ENCODE assay signal across 24 cellular contexts in the genomic region with DNA sequence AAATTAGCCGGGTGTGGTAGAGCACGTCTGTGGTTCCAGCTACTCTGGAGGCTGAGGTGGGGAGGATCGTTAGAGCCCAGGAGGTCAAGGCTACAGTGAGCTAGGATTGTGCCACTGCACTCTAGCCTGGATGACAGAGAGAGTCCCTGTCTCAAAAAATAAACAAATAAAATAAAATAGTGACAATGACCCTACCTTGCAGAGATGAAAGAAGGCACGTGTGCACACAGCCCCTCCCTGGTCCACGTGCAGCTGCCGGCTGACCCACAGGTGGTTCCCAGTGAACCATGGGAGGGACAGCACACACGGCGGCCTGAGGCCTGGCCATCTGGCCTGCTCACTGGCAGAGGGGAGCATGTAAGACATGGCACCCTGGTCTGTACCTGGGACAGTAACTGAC. TPM values are rescaled to one million over a fixed set of nuclear protein-coding genes. Genes with fewer than 3 reads are reported as not detected.
"Had no signal": no experiment of that assay in that cellular context is flagged by ENCODE, and none has a peak within 500 bp of the region (broad histone marks: within the 10 kb centered on the region; RNA-seq: fewer than 3 reads in every experiment).

No MANE protein-coding gene starts in this region.

- H3K36me3 Mint-ChIP-seq: IgD-negative memory B cell had no signal

- FAIRE-seq: K562 had no signal

- H3K27ac Mint-ChIP-seq: IgD-negative memory B cell had no signal

- DNase-seq: Kasumi-1, MM.1S, NCI-H1092 treated with DMSO at 0.1 percent for 48 hours, NCI-H1436, NCI-H187, NCI-H2029, NCI-H2081 treated with DMSO at 0.1 percent for 48 hours, NCI-H2171, NCI-H446, NCI-H510A, NCI-H524 treated with DMSO at 0.1 percent for 48 hours, NCI-H774, OCI-M1, PC-9, Peyer's patch, SHP77 treated with DMSO at 0.1 percent for 48 hours, SJCRH30 had no signal

- H3K4me1 Mint-ChIP-seq: IgD-negative memory B cell had no signal

- H2AFZ ChIP-seq: PC-9 had no signal

- ATAC-seq: K562, Right ventricle myocardium inferior, SK-N-SH treated with all-trans-retinoic acid at 6 μM for 48 hours had no signal

- H3K27me3 ChIP-seq: Peyer's patch, SJCRH30 had no signal

- H3K4me1 ChIP-seq: SJCRH30 had no signal

- H3K4me3 ChIP-seq: K562, PC-9, Peyer's patch, SJCRH30 had no signal

- H3K36me3 ChIP-seq: Peyer's patch, SJCRH30 had no signal

- H3K9ac ChIP-seq: KMS-11 had no signal

- H3K4me2 ChIP-seq: KMS-11, PC-9 had no signal

- H3K4me3 Mint-ChIP-seq: IgD-negative memory B cell had no signal

- H3K9me3 ChIP-seq: Peyer's patch, SJCRH30 had no signal

- H3K27ac ChIP-seq: KMS-11, PC-9, Peyer's patch, SJCRH30 had no signal

RNA-seq across cellular contexts. Expression of a gene that starts 4.7 kb away (rescaled TPM):
- total RNA-seq: HT1080, K562, SJCRH30 had no signal
- polyA plus RNA-seq: K562 had no signal

RNA-seq across cellular contexts. Expression of a gene that starts 34.5 kb away (rescaled TPM):
- total RNA-seq: HT1080, K562, PC-9, RPMI7951 had no signal
- polyA plus RNA-seq: IgD-negative memory B cell, K562 had no signal
